9 cellular contexts compared by ENCODE assay signal in genomic region chr9:124415852-124416484, GRCh38. TPM values are rescaled to one million over a fixed set of nuclear protein-coding genes. Genes with fewer than 3 reads are reported as not detected.
DNase-seq lines count a peak whose midpoint lies in the region; ATAC-seq and TF ChIP-seq lines count a peak whose summit lies in the region.
"Had no signal": no experiment of that assay in that cellular context is flagged by ENCODE, and none has a peak within 500 bp of the region (broad histone marks: within the 10 kb centered on the region; RNA-seq: fewer than 3 reads in every experiment).

No MANE protein-coding gene starts in this region.

- TF ChIP-seq CTCF in CD14-positive monocyte (IDR thresholded peaks at IDR 0.05) (no peak), HL-60 (IDR thresholded peaks at IDR 0.05; ENCODE audit: insufficient read depth, low read length) (no peak), MCF 10A (IDR thresholded peaks at IDR 0.05; ENCODE audit: unreplicated experiment) (no peak), nephron (IDR thresholded peaks at IDR 0.05; ENCODE audit: unreplicated experiment in 3 of 3) (no peak)

- H3K27ac Mint-ChIP-seq in CD14-positive monocyte: peak overlapping the region in 5 of 7 donors; percentile 91 to 98 (median 96)
- peak overlapping the region; percentile 96 for H3K27ac Mint-ChIP-seq in MCF 10A (ENCODE audit: low read depth, unreplicated experiment)
- peak overlapping the region in 2 of 3 experiments; percentile 65 to 89 for H3K27ac Mint-ChIP-seq in nephron

- H3K9me3 Mint-ChIP-seq in CD14-positive monocyte: peaks cover 0 to 6% (median 4%) of the 10 kb centered on the region in 7 donors
- H3K9me3 Mint-ChIP-seq in MCF 10A (ENCODE audit: unreplicated experiment): no peaks in the 10 kb centered on the region
- peaks cover 3% of the 10 kb centered on the region for H3K9me3 Mint-ChIP-seq in nephron

- H3K27me3 Mint-ChIP-seq in CD14-positive monocyte (ENCODE audit: low read depth in 3 of 3) (peaks cover 0 to 7% (median 2%) of the 10 kb centered on the region in 3 donors), MCF 10A (ENCODE audit: insufficient read depth, unreplicated experiment) (no peaks in the 10 kb centered on the region), nephron (ENCODE audit: low read depth) (peaks cover 4% of the 10 kb centered on the region)

- H3K27ac ChIP-seq in HL-60 (replicated peaks): peak overlapping the region; percentile 55

- intact Hi-C loops in CD14-positive monocyte (cut with micrococcal nuclease): no loop called here
- intact Hi-C loops in MCF 10A (cut with micrococcal nuclease): no loop called here

- CTCF ChIA-PET in MCF 10A (lab: Yijun Ruan, JAX): interaction anchor here (0.6 to 17.1 kb wide), 5 partner anchors 13 to 121 kb away, joined by 3 to 247 read pairs (median 3); no protein-coding TSS in a partner anchor

- peak overlapping the region; percentile 25 for H3K4me3 ChIP-seq in HL-60 (replicated peaks; ENCODE audit: insufficient read depth, low read length)

- no TSS peak for BruUV-seq in MCF 10A (replicated peaks; lab: Mats Ljungman, UMichigan)

- no peak for ATAC-seq in HG02885 (IDR thresholded peaks at IDR 0.05; ENCODE audit: poor library complexity, unreplicated experiment)

- H3K4me3 Mint-ChIP-seq in CD14-positive monocyte (peak overlapping the region; percentile 94 to 100), MCF 10A (ENCODE audit: unreplicated experiment) (peak overlapping the region; percentile 92), nephron (peak overlapping the region; percentile 97 to 98 (median 97))

- H3K36me3 Mint-ChIP-seq in CD14-positive monocyte (peaks cover 26% of the 10 kb centered on the region in 2 donors), MCF 10A (ENCODE audit: insufficient read depth, unreplicated experiment) (peaks cover 50% of the 10 kb centered on the region), nephron (ENCODE audit: low read depth) (peaks cover 32% of the 10 kb centered on the region)

- POLR2A ChIA-PET in MCF 10A (lab: Yijun Ruan, JAX): interaction anchor here (0.6 to 2.0 kb wide), 2 partner anchors 121 to 444 kb away, joined by 3 to 6 read pairs; no protein-coding TSS in a partner anchor

- H3K4me1 Mint-ChIP-seq in CD14-positive monocyte: peaks cover 24% of the 10 kb centered on the region
- peaks cover 21% of the 10 kb centered on the region for H3K4me1 Mint-ChIP-seq in MCF 10A (ENCODE audit: insufficient read depth, unreplicated experiment)
- H3K4me1 Mint-ChIP-seq in nephron: peaks cover 21% of the 10 kb centered on the region

- DNase-seq in CD14-positive monocyte (ENCODE audit: low spot score): no peak
- no peak for DNase-seq in HL-60 (ENCODE audit: low read depth in 1 of 2, low spot score in 1 of 2)
- DNase-seq in MCF 10A (ENCODE audit: unreplicated experiment): no peak
- DNase-seq in activated effector memory CD4-positive, alpha-beta T cell treated with anti-CD3 and anti-CD28 coated beads, Interleukin-2, amount 50 U/mL, for 16 hours: no peak
- no peak for DNase-seq in NCI-H1694 (lab: John Stamatoyannopoulos, UW)
- DNase-seq in RPMI8226: no peak

- no peaks in the 10 kb centered on the region for H3K27me3 ChIP-seq in HL-60 (ENCODE audit: insufficient read depth, poor library complexity, severe bottlenecking)

RNA-seq across cellular contexts. Expression of gene PSMB7, which starts 0.7 kb away (rescaled TPM):
- polyA plus RNA-seq in CD14-positive monocyte: 100 to 1,000 TPM; 191 to 194 TPM
- 264 and 352 TPM in 2 replicates for total RNA-seq in MCF 10A (2022)

RNA-seq across cellular contexts. Expression of gene ADGRD2, which starts 34.3 kb away (rescaled TPM):
- polyA plus RNA-seq in CD14-positive monocyte: not detected
- total RNA-seq in MCF 10A (2022): not detected in 2 replicates
- total RNA-seq: HT1080 had no signal
